Comparison of ENCODE assay signal across 20 cellular contexts in genomic region chr4:128908735-128909134, GRCh38.
"Had no signal": no experiment of that assay in that cellular context is flagged by ENCODE, and none has a peak within 500 bp of the region (broad histone marks: within the 10 kb centered on the region; RNA-seq: fewer than 3 reads in every experiment).

No MANE protein-coding gene starts in this region.

- H3K27ac Mint-ChIP-seq: activated B cell treated with CpG ODN at 0.5 μM for 24 hours; activated naive CD8-positive, alpha-beta T cell treated with anti-CD3 and anti-CD28 coated beads, Interleukin-2, amount 10 ng/mL, durations not matched to agents 7 days and 5 days; mesothelial cell of epicardium; naive thymus-derived CD8-positive, alpha-beta T cell; T-helper 17 cell had no signal

- H3K27me3 Mint-ChIP-seq: activated B cell treated with CpG ODN at 0.5 μM for 24 hours; activated naive CD8-positive, alpha-beta T cell treated with anti-CD3 and anti-CD28 coated beads, Interleukin-2, amount 10 ng/mL, durations not matched to agents 7 days and 5 days; naive thymus-derived CD8-positive, alpha-beta T cell; T-helper 17 cell had no signal

- H3K36me3 ChIP-seq: esophagus squamous epithelium, lower lobe of right lung, ovary, prostate gland, upper lobe of left lung had no signal

- H3K27ac ChIP-seq: coronary artery, esophagus squamous epithelium, foreskin keratinocyte, lower lobe of right lung, ovary, prostate gland, upper lobe of left lung had no signal

- DNase-seq: activated B cell treated with CpG ODN at 0.5 μM for 24 hours; activated CD4-positive, alpha-beta T cell treated with anti-CD3 and anti-CD28 coated beads for 4 hours; activated CD4-positive, alpha-beta T cell treated with anti-CD3 and anti-CD28 coated beads, Interleukin-2, amount 50 U/mL, for 48 hours; activated naive CD4-positive, alpha-beta T cell treated with Interleukin-2 at 50 U/mL for 16 hours; activated naive CD8-positive, alpha-beta T cell treated with anti-CD3 and anti-CD28 coated beads, Interleukin-2, amount 10 ng/mL, durations not matched to agents 7 days and 5 days; activated T-cell treated with anti-CD3 and anti-CD28 coated beads, Interleukin-2, amount 50 U/mL, for 48 hours; amygdala; esophagus squamous epithelium; lower lobe of right lung; naive thymus-derived CD8-positive, alpha-beta T cell; ovary; stimulated activated CD4-positive, alpha-beta T cell treated with anti-CD3 and anti-CD28 coated beads, Interleukin-4, amount 100 ng/mL, for 1 hour; stimulated activated naive CD4-positive, alpha-beta T cell treated with Interleukin-2 at 50 U/mL for 16 hours; T-helper 17 cell; upper lobe of left lung had no signal

- H3K9me3 Mint-ChIP-seq: activated B cell treated with CpG ODN at 0.5 μM for 24 hours; activated naive CD8-positive, alpha-beta T cell treated with anti-CD3 and anti-CD28 coated beads, Interleukin-2, amount 10 ng/mL, durations not matched to agents 7 days and 5 days; mesothelial cell of epicardium; naive thymus-derived CD8-positive, alpha-beta T cell had no signal

- H3K36me3 Mint-ChIP-seq: mesothelial cell of epicardium had no signal

- H3K4me3 ChIP-seq: coronary artery, esophagus squamous epithelium, lower lobe of right lung, ovary, prostate gland, upper lobe of left lung had no signal

- H3K27me3 ChIP-seq: esophagus squamous epithelium, foreskin keratinocyte, ovary, upper lobe of left lung had no signal

- H3K4me1 ChIP-seq: esophagus squamous epithelium, foreskin keratinocyte, prostate gland, upper lobe of left lung had no signal

- H3K4me3 Mint-ChIP-seq: activated B cell treated with CpG ODN at 0.5 μM for 24 hours; activated naive CD8-positive, alpha-beta T cell treated with anti-CD3 and anti-CD28 coated beads, Interleukin-2, amount 10 ng/mL, durations not matched to agents 7 days and 5 days; mesothelial cell of epicardium; naive thymus-derived CD8-positive, alpha-beta T cell; T-helper 17 cell had no signal

- H3K4me1 Mint-ChIP-seq: activated B cell treated with CpG ODN at 0.5 μM for 24 hours; activated naive CD8-positive, alpha-beta T cell treated with anti-CD3 and anti-CD28 coated beads, Interleukin-2, amount 10 ng/mL, durations not matched to agents 7 days and 5 days had no signal

- ATAC-seq: left lobe of liver; lower lobe of right lung; naive thymus-derived CD8-positive, alpha-beta T cell; T-helper 17 cell had no signal
